ENCODE assay signal across 9 cellular contexts in the genomic region with DNA sequence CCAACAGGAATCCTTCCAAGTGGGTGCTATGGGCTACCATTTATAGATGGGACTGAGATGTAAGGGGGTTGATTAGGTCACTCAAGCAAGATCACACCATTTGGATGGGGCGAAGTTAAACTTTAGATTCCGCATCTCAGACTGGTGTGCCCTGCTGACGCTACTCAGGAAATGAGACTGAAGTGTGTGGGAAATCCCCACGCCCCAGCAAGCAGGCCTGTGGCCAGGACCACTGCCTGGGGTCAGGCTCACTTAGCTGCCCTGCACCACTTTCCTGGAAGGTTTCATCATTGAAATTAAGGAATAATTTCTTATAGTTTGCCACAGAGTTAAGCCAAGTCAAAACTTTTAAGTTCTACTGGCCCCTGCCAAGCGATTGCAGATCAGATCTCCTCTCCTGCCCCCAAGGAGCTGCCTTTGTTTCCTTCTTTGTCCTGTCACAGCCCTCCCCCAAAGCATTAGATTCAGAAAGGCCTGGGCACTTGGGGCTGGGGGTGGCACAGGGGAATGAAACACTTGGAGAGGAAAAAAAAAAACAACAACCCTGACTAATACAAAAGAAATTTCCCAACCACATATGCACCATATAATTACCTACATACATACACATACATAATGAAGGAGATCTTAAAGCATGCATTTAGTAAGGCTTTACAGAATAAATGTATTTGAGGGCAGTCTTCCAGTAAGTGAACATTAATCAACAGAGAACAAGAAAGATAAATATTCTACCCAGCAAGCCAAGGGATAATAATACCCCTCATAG.
DNase-seq lines count a peak whose midpoint lies in the region; ATAC-seq and TF ChIP-seq lines count a peak whose summit lies in the region.
"Had no signal": no experiment of that assay in that cellular context is flagged by ENCODE, and none has a peak within 500 bp of the region (broad histone marks: within the 10 kb centered on the region; RNA-seq: fewer than 3 reads in every experiment).

No MANE protein-coding gene starts in this region.

- H3K4me2 ChIP-seq in smooth muscle cell: peak overlapping the region; percentile 70

- no peak overlapping the region for H2AFZ ChIP-seq in smooth muscle cell (ENCODE audit: low read depth)

- no peaks in the 10 kb centered on the region for H3F3A ChIP-seq in smooth muscle cell (ENCODE audit: low read depth)

- peak; percentile 96 for ATAC-seq in GM19035 (IDR thresholded peaks at IDR 0.05; ENCODE audit: unreplicated experiment)
- ATAC-seq in HG03095 (IDR thresholded peaks at IDR 0.05; ENCODE audit: unreplicated experiment): peak; percentile 93

- H3K36me3 ChIP-seq in smooth muscle cell (ENCODE audit: low read depth) (no peaks in the 10 kb centered on the region), adrenal gland (replicated peaks in 1 of 2) (no peaks in the 10 kb centered on the region)
- H3K36me3 ChIP-seq: SJSA1 had no signal

- intact Hi-C loops in adrenal gland (cut with DNase I): no loop called here

- peak overlapping the region; percentile 90 for H3K27ac ChIP-seq in smooth muscle cell (ENCODE audit: low read depth)
- H3K27ac ChIP-seq in adrenal gland: peak overlapping the region in 1 of 5 donors; percentile 11
- H3K27ac ChIP-seq: SJSA1 had no signal

- 48% methylated on average over 5 of the region's 5 CpGs for WGBS in smooth muscle cell (ENCODE audit: low lambda C conversion rate)
- 62 to 75% (median 66%) methylated on average over 4 to 5 of the region's 5 CpGs for WGBS in adrenal gland, 4 donors

- no peaks in the 10 kb centered on the region for H3K9me3 ChIP-seq in smooth muscle cell (replicated peaks; ENCODE audit: low read depth)
- no peaks in the 10 kb centered on the region for H3K9me3 ChIP-seq in adrenal gland (replicated peaks in 1 of 3)
- H3K9me3 ChIP-seq: SJSA1 had no signal

- no peaks in the 10 kb centered on the region for H3K79me2 ChIP-seq in smooth muscle cell (ENCODE audit: low read depth)

- peak overlapping the region; percentile 70 for H3K9ac ChIP-seq in smooth muscle cell (ENCODE audit: low read depth)

- peak in 3 of 4 experiments; percentile 6 to 22 (median 10) for DNase-seq in activated CD4-positive, CD25-positive, alpha-beta regulatory T cell (lab: John Stamatoyannopoulos, UW)
- DNase-seq in central memory CD4-positive, alpha-beta T cell: peak; percentile 54
- DNase-seq in smooth muscle cell (lab: John Stamatoyannopoulos, UW; ENCODE audit: unreplicated experiment) (no peak), iPS-NIHi7 (ENCODE audit: extremely low spot score) (no peak), NCI-H2029 treated with DMSO at 0.1 percent for 48 hours (lab: John Stamatoyannopoulos, UW) (no peak), adrenal gland (no peak)

- TF ChIP-seq POLR2A in adrenal gland (IDR thresholded peaks at IDR 0.05): no peak

- no peaks in the 10 kb centered on the region for H4K20me1 ChIP-seq in smooth muscle cell (ENCODE audit: low read depth)

- peaks cover 29% of the 10 kb centered on the region for H3K4me1 ChIP-seq in smooth muscle cell (ENCODE audit: low read depth)
- peaks cover 8 to 15% of the 10 kb centered on the region in 2 donors for H3K4me1 ChIP-seq in adrenal gland (replicated peaks in 1 of 2)

- no peak overlapping the region for H3K4me3 ChIP-seq in smooth muscle cell
- no peak overlapping the region for H3K4me3 ChIP-seq in adrenal gland
- H3K4me3 ChIP-seq: SJSA1 had no signal

- TF ChIP-seq CTCF in smooth muscle cell (IDR thresholded peaks at IDR 0.05; ENCODE audit: borderline replicate concordance, insufficient read depth, poor library complexity, severe bottlenecking) (no peak), adrenal gland (IDR thresholded peaks at IDR 0.05) (no peak)

- H3K27me3 ChIP-seq in smooth muscle cell (ENCODE audit: low read depth): no peaks in the 10 kb centered on the region
- no peaks in the 10 kb centered on the region for H3K27me3 ChIP-seq in adrenal gland
- H3K27me3 ChIP-seq: SJSA1 had no signal

Comparison
In these comparisons a context has a peak if more than half of its experiments do, and no peak if none do; other contexts are left out.
1. DNase-seq: peak in activated CD4-positive, CD25-positive, alpha-beta regulatory T cell (3 of 4) and central memory CD4-positive, alpha-beta T cell (single experiment); none in smooth muscle cell (single experiment), iPS-NIHi7 (single experiment), NCI-H2029 treated with DMSO at 0.1 percent for 48 hours (single experiment) and adrenal gland (0 of 7).